16 cellular contexts compared by ENCODE assay signal in the genomic region with DNA sequence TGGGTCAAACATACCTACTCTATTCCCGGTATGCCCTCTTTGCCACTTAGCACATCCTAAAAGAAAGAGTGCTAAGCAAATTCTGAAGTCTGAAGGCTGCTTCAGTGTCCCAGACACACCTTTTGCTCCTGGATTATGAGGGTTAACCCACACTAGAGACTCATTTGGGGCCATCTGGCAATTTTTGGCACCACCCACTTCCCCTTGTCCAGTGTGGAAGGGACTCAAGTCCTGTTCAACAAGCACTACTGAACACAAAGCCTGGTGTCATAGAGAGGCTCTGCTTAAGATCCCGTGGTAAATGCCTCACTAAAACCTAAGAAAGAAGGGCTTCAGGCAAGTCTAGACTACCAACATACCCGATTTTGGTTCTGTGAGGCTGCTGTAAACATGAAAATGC.
DNase-seq lines count a peak whose midpoint lies in the region; TF ChIP-seq lines count a peak whose summit lies in the region.
"Had no signal": no experiment of that assay in that cellular context is flagged by ENCODE, and none has a peak within 500 bp of the region (broad histone marks: within the 10 kb centered on the region; RNA-seq: fewer than 3 reads in every experiment).

No MANE protein-coding gene starts in this region.

- H3K36me3 ChIP-seq in vagina (no peaks in the 10 kb centered on the region), prostate gland (no peaks in the 10 kb centered on the region)

- TF ChIP-seq POLR2A in vagina (IDR thresholded peaks at IDR 0.05) = no peak
- no peak for TF ChIP-seq POLR2A in prostate gland (IDR thresholded peaks at IDR 0.05)

- 86% methylated on average over 3 of the region's 3 CpGs for WGBS in prostate gland

- peak overlapping the region; percentile 78 for H3K27ac ChIP-seq in vagina
- no peak overlapping the region for H3K27ac ChIP-seq in prostate gland
- H3K27ac ChIP-seq: 22Rv1, BLaER1 had no signal

- intact Hi-C loops in vagina (cut with DNase I) = no loop called here
- intact Hi-C loops in prostate gland (cut with DNase I) = no loop called here

- H3K27me3 ChIP-seq in vagina (no peaks in the 10 kb centered on the region), prostate gland (replicated peaks; ENCODE audit: insufficient read depth) (no peaks in the 10 kb centered on the region)
- H3K27me3 ChIP-seq: BLaER1 had no signal

- DNase-seq in DMS 273 (lab: John Stamatoyannopoulos, UW; ENCODE audit: unreplicated experiment) = peak; percentile 3
- no peak for DNase-seq in DMS 273 treated with DMSO at 0.1 percent for 48 hours (lab: John Stamatoyannopoulos, UW)
- DNase-seq in cerebellar nuclear complex (lab: John Stamatoyannopoulos, UW) = peak; percentile 41 to 76
- DNase-seq in foreskin melanocyte = peak; percentile 24
- DNase-seq in vagina (ENCODE audit: extremely low spot score in 2 of 2) = no peak
- DNase-seq in NCI-H345 treated with DMSO at 0.1 percent for 48 hours (lab: John Stamatoyannopoulos, UW; ENCODE audit: unreplicated experiment) = no peak
- DNase-seq in activated CD4-positive, alpha-beta T cell treated with anti-CD3 and anti-CD28 coated beads for 48 hours = no peak
- DNase-seq in prostate gland (ENCODE audit: low spot score) = no peak
- DNase-seq: AML-193; Caco-2; CD8-positive, alpha-beta memory T cell; DMS79; H7 had no signal

- H3K4me3 ChIP-seq in vagina (no peak overlapping the region), prostate gland (no peak overlapping the region)
- H3K4me3 ChIP-seq: BLaER1, GM23338 had no signal

- H3K4me1 ChIP-seq in vagina = peaks cover 30% of the 10 kb centered on the region
- no peaks in the 10 kb centered on the region for H3K4me1 ChIP-seq in prostate gland (replicated peaks)
- H3K4me1 ChIP-seq: Caco-2 had no signal

- H3K9me3 ChIP-seq in vagina (no peaks in the 10 kb centered on the region), prostate gland (no peaks in the 10 kb centered on the region)
- H3K9me3 ChIP-seq: Caco-2 had no signal

- no peak for TF ChIP-seq CTCF in vagina (IDR thresholded peaks at IDR 0.05)
- no peak for TF ChIP-seq CTCF in prostate gland (IDR thresholded peaks at IDR 0.05)

Comparison
In these comparisons a context has a peak if more than half of its experiments do, and no peak if none do; other contexts are left out.
1. DNase-seq: peak in DMS 273 (single experiment), cerebellar nuclear complex (2 of 2) and foreskin melanocyte (single experiment); none in DMS 273 treated with DMSO at 0.1 percent for 48 hours (single experiment), vagina (0 of 2), NCI-H345 treated with DMSO at 0.1 percent for 48 hours (single experiment), activated CD4-positive, alpha-beta T cell treated with anti-CD3 and anti-CD28 coated beads for 48 hours (single experiment) and prostate gland (single experiment).